In the genomic region with DNA sequence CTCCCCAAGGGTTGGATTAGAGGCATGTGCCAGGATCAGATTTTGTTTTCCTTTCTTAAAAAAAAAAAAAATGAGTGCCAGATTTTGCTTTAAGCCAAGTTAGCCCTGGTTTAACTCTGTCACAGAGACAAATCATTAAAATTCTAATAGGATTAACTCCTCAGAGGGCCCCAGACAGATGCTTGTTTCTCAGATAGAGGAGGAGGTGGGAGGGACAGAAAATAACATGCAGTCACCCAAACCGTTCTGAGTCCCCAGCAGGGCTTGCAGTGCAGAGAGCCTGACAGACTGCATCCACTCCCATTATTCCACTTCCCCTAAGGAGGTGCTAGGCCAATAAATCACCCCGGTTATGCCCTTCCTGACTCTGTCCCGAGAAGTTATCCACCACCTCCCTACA, we compare ENCODE assay signal across 25 cellular contexts.
"Had no signal": no experiment of that assay in that cellular context is flagged by ENCODE, and none has a peak within 500 bp of the region (broad histone marks: within the 10 kb centered on the region; RNA-seq: fewer than 3 reads in every experiment).

No MANE protein-coding gene starts in this region.

- DNase-seq: activated CD4-positive, alpha-beta T cell treated with anti-CD3 and anti-CD28 coated beads for 48 hours; activated CD4-positive, alpha-beta T cell treated with anti-CD3 and anti-CD28 coated beads, Interleukin-2, amount 50 U/mL, for 48 hours; activated CD8-positive, alpha-beta memory T cell treated with anti-CD3 and anti-CD28 coated beads for 24 hours; activated effector memory CD4-positive, alpha-beta T cell treated with anti-CD3 and anti-CD28 coated beads, Interleukin-2, amount 50 U/mL, for 16 hours; activated naive CD4-positive, alpha-beta T cell treated with anti-CD3 and anti-CD28 coated beads for 36 hours; amniotic stem cell; brain microvascular endothelial cell; dorsolateral prefrontal cortex; effector memory CD4-positive, alpha-beta T cell; left cardiac atrium; mammary epithelial cell; naive B cell; nucleus accumbens; pancreas; psoas muscle; stimulated activated CD4-positive, alpha-beta T cell treated with anti-CD3 and anti-CD28 coated beads, Interleukin-15, amount 100 ng/mL, for 24 hours; stimulated activated CD4-positive, alpha-beta T cell treated with anti-CD3 and anti-CD28 coated beads, Interleukin-2, amount 100 ng/mL, for 24 hours; stimulated activated naive B cell treated with anti-CD40 and anti-IgM and Interleukin-4, amounts not matched to agents 10 μg/mL and 1 μg/mL and 100 μg/mL, for 72 hours; stomach; thyroid gland; upper lobe of left lung had no signal

- ATAC-seq: left cardiac atrium; pancreas; psoas muscle; stimulated activated naive B cell treated with anti-CD40 and anti-IgM and Interleukin-4, amounts not matched to agents 10 μg/mL and 1 μg/mL and 100 μg/mL, for 72 hours had no signal

- H3K36me3 ChIP-seq: brain microvascular endothelial cell, pancreas, right atrium auricular region, stomach, thyroid gland, upper lobe of left lung, vagina had no signal

- H3K9me3 ChIP-seq: pancreas, psoas muscle, thyroid gland, upper lobe of left lung, vagina had no signal

- H3K4me3 ChIP-seq: coronary artery, dorsolateral prefrontal cortex, hepatocyte, pancreas, psoas muscle, right atrium auricular region, stomach, thyroid gland, upper lobe of left lung, vagina had no signal

- H3K27me3 ChIP-seq: pancreas, right atrium auricular region, thyroid gland, upper lobe of left lung, vagina had no signal

- H3K27ac ChIP-seq: brain microvascular endothelial cell, coronary artery, dorsolateral prefrontal cortex, hepatocyte, pancreas, psoas muscle, right atrium auricular region, stomach, thyroid gland, upper lobe of left lung, vagina had no signal
